8 cellular contexts compared by ENCODE assay signal in the genomic region with DNA sequence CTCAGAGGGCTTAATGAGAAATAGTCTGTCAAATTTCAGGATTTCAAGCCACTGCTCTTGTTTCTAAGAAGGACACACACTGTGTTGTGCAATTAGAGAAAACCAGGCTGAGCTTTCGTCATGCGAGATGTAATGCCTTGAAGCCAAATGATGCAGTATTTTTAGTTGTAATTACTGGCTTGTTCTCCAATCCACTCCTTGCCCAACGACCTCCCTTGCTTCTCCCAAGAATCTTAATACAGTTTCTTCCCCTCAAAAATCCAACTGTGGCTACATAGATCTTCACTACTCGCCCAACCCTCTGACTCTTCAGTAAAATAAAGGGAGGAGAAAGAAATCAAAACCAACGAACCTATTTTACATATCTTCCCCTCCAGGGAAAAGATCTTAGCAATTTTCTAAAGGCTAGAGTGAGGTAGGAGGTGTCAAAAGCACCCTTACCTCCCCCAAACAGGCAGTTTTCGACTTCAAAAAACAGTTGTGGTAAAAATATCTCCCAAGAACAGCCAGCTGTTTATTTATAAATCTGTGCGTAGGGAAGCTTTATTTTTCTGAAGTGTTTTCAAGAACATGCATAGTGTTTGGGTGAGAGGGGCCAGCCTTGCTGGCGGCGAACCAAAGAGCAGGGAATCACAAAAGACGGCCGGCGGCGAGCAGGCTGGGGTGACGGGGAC.
DNase-seq lines count a peak whose midpoint lies in the region; ATAC-seq, FAIRE-seq and TF ChIP-seq lines count a peak whose summit lies in the region.

No MANE protein-coding gene starts in this region.

- H3K27ac ChIP-seq in upper lobe of right lung: peak overlapping the region; percentile 88

- peak; percentile 14 for ATAC-seq in upper lobe of right lung
- ATAC-seq in HG03460 (IDR thresholded peaks at IDR 0.05; ENCODE audit: unreplicated experiment): no peak
- no peak for ATAC-seq in GM21619 (IDR thresholded peaks at IDR 0.05; ENCODE audit: unreplicated experiment)

- no peaks in the 10 kb centered on the region for H3K9me3 ChIP-seq in upper lobe of right lung

- peaks cover 10% of the 10 kb centered on the region for H3K27me3 Mint-ChIP-seq in dendritic cell treated with granulocyte-macrophage colony-stimulating factor and Interleukin-4, amounts not matched to agents 40 ng/mL and 50 ng/mL, for 4 days
- H3K27me3 Mint-ChIP-seq in mesothelial cell of epicardium (ENCODE audit: low read depth): no peaks in the 10 kb centered on the region

- H3K36me3 Mint-ChIP-seq in dendritic cell treated with granulocyte-macrophage colony-stimulating factor and Interleukin-4, amounts not matched to agents 40 ng/mL and 50 ng/mL, for 4 days (ENCODE audit: low read depth): peaks cover 11% of the 10 kb centered on the region
- peaks cover 2% of the 10 kb centered on the region for H3K36me3 Mint-ChIP-seq in mesothelial cell of epicardium

- peaks cover 10% of the 10 kb centered on the region for H3K36me3 ChIP-seq in upper lobe of right lung

- no peak for DNase-seq in D721Med (ENCODE audit: insufficient read length, low spot score)
- DNase-seq in NCI-H2227 (lab: John Stamatoyannopoulos, UW; ENCODE audit: unreplicated experiment): peak; percentile 23
- no peak for DNase-seq in mesothelial cell of epicardium (ENCODE audit: low spot score in 2 of 2, unreplicated experiment in 2 of 2)
- no peak for DNase-seq in upper lobe of right lung
- no peak for DNase-seq in NCI-H774 (lab: John Stamatoyannopoulos, UW)

- intact Hi-C loops in dendritic cell treated with granulocyte-macrophage colony-stimulating factor and Interleukin-4, amounts not matched to agents 40 ng/mL and 50 ng/mL, for 4 days (cut with micrococcal nuclease): loop anchor here (2.0 to 10.0 kb wide), 3 partner anchors 278 to 518 kb away; partner anchors contain the start of gene MAML3
- intact Hi-C loops in upper lobe of right lung (cut with DNase I): loop anchor here (10.0 kb wide), 1 partner anchor 420 kb away; the partner anchor contains the start of gene MAML3

- peak; percentile 63 for FAIRE-seq in D721Med (lab: Jason Lieb, UNC)

- H3K9me3 Mint-ChIP-seq in dendritic cell treated with granulocyte-macrophage colony-stimulating factor and Interleukin-4, amounts not matched to agents 40 ng/mL and 50 ng/mL, for 4 days: no peaks in the 10 kb centered on the region
- H3K9me3 Mint-ChIP-seq in mesothelial cell of epicardium: no peaks in the 10 kb centered on the region

- no peaks in the 10 kb centered on the region for H3K27me3 ChIP-seq in upper lobe of right lung

- H3K4me1 ChIP-seq in upper lobe of right lung: peaks cover 30% of the 10 kb centered on the region

- H3K4me3 Mint-ChIP-seq in dendritic cell treated with granulocyte-macrophage colony-stimulating factor and Interleukin-4, amounts not matched to agents 40 ng/mL and 50 ng/mL, for 4 days: peak overlapping the region; percentile 71
- H3K4me3 Mint-ChIP-seq in mesothelial cell of epicardium: peak overlapping the region; percentile 64

- H3K27ac Mint-ChIP-seq in dendritic cell treated with granulocyte-macrophage colony-stimulating factor and Interleukin-4, amounts not matched to agents 40 ng/mL and 50 ng/mL, for 4 days: peak overlapping the region; percentile 49
- peak overlapping the region; percentile 80 for H3K27ac Mint-ChIP-seq in mesothelial cell of epicardium

- peaks cover 39% of the 10 kb centered on the region for H3K4me1 Mint-ChIP-seq in dendritic cell treated with granulocyte-macrophage colony-stimulating factor and Interleukin-4, amounts not matched to agents 40 ng/mL and 50 ng/mL, for 4 days (ENCODE audit: low read depth)
- peaks cover 33% of the 10 kb centered on the region for H3K4me1 Mint-ChIP-seq in mesothelial cell of epicardium

- H3K4me3 ChIP-seq in upper lobe of right lung: peak overlapping the region; percentile 52

- TF ChIP-seq CTCF in D721Med (IDR thresholded peaks at IDR 0.05; ENCODE audit: insufficient read depth, missing control alignments): no peak
- TF ChIP-seq CTCF in mesothelial cell of epicardium (IDR thresholded peaks at IDR 0.05; ENCODE audit: unreplicated experiment): no peak
- TF ChIP-seq CTCF in upper lobe of right lung (IDR thresholded peaks at IDR 0.05): no peak
